ENCODE assay signal across 8 cellular contexts in genomic region chr1:117365350-117366280, GRCh38. TPM values are rescaled to one million over a fixed set of nuclear protein-coding genes. Genes with fewer than 3 reads are reported as not detected.
DNase-seq lines count a peak whose midpoint lies in the region; ATAC-seq and TF ChIP-seq lines count a peak whose summit lies in the region.

No MANE protein-coding gene starts in this region.

- peak overlapping the region; percentile 64 for H3K27ac Mint-ChIP-seq in Calu3 (ENCODE audit: unreplicated experiment)
- peak overlapping the region; percentile 94 to 99 (median 98) for H3K27ac Mint-ChIP-seq in naive thymus-derived CD8-positive, alpha-beta T cell

- H3K9ac ChIP-seq in MM.1S (ENCODE audit: low read length), result peak overlapping the region; percentile 69; the same call in 1 of the 2 replicates

- TF ChIP-seq CTCF in Calu3 (IDR thresholded peaks at IDR 0.05; ENCODE audit: unreplicated experiment) (no peak), MM.1S (IDR thresholded peaks at IDR 0.05; ENCODE audit: low read length) (no peak)

- peaks cover 34% of the 10 kb centered on the region for H3K36me3 Mint-ChIP-seq in Calu3 (ENCODE audit: insufficient read depth, unreplicated experiment)
- no peaks in the 10 kb centered on the region for H3K36me3 Mint-ChIP-seq in naive thymus-derived CD8-positive, alpha-beta T cell

- peaks cover 42% of the 10 kb centered on the region for H3K79me2 ChIP-seq in MM.1S (ENCODE audit: low read length)

- CTCF ChIA-PET in Calu3 (lab: Charles Lee), result interaction anchor here (0.7 kb wide), 1 partner anchor 305 kb away, joined by 4 read pairs; no protein-coding TSS in a partner anchor

- POLR2A ChIA-PET in naive thymus-derived CD8-positive, alpha-beta T cell (lab: Charles Lee), result interaction anchor here (0.7 to 1.1 kb wide), 2 partner anchors 24 to 596 kb away, joined by 3 to 9 read pairs; no protein-coding TSS in a partner anchor

- H3K4me3 Mint-ChIP-seq in Calu3 (ENCODE audit: low read depth, unreplicated experiment), result peak overlapping the region; percentile 89
- peak overlapping the region; percentile 87 to 97 (median 96) for H3K4me3 Mint-ChIP-seq in naive thymus-derived CD8-positive, alpha-beta T cell

- H3K9me3 Mint-ChIP-seq in Calu3 (ENCODE audit: low read depth, unreplicated experiment), result no peaks in the 10 kb centered on the region
- H3K9me3 Mint-ChIP-seq in naive thymus-derived CD8-positive, alpha-beta T cell, result no peaks in the 10 kb centered on the region

- H3K4me2 ChIP-seq in MM.1S (ENCODE audit: low read depth, low read length), result peak overlapping the region; percentile 88

- no peaks in the 10 kb centered on the region for H3K9me3 ChIP-seq in MM.1S (replicated peaks; ENCODE audit: insufficient read depth, low read length)

- intact Hi-C loops in Calu3 (cut with micrococcal nuclease; ENCODE audit: unreplicated experiment), result no loop called here

- peak overlapping the region; percentile 69; the same call in 1 of the 2 replicates for H3K27ac ChIP-seq in MM.1S (ENCODE audit: low read length)

- no TSS peak for BruUV-seq in Calu3 (replicated peaks; lab: Mats Ljungman, UMichigan)

- no peaks in the 10 kb centered on the region for H3K27me3 Mint-ChIP-seq in Calu3 (ENCODE audit: unreplicated experiment)
- no peaks in the 10 kb centered on the region for H3K27me3 Mint-ChIP-seq in naive thymus-derived CD8-positive, alpha-beta T cell

- H3K4me1 ChIP-seq in MM.1S (ENCODE audit: low read length), result 0 out of 2 replicates have a peak, but pooled peaks cover 3% of the 10 kb centered on the region

- H3K9me2 ChIP-seq in MM.1S (replicated peaks; ENCODE audit: insufficient read depth, low read length), result no peaks in the 10 kb centered on the region

- DNase-seq in Calu3, result no peak
- DNase-seq in MM.1S, result no peak
- peak; percentile 39 for DNase-seq in dedifferentiated amniotic fluid mesenchymal stem cell (ENCODE audit: extremely low spot score)
- no peak for DNase-seq in naive thymus-derived CD8-positive, alpha-beta T cell
- no peak for DNase-seq in NCI-H345 (lab: John Stamatoyannopoulos, UW)
- no peak for DNase-seq in anterior cingulate cortex (lab: John Stamatoyannopoulos, UW)
- DNase-seq in NOMO-1 treated with dmso at 0.1 percent for 144 hours (lab: John Stamatoyannopoulos, UW; ENCODE audit: unreplicated experiment), result no peak

- 0 out of 2 replicates have a peak, but pooled peaks cover 8% of the 10 kb centered on the region for H3F3A ChIP-seq in MM.1S (ENCODE audit: insufficient read depth, low read length)

- H3K4me3 ChIP-seq in MM.1S (ENCODE audit: low read length), result peak overlapping the region; percentile 62

- H3K27me3 ChIP-seq in MM.1S (replicated peaks; ENCODE audit: insufficient read depth, low read length), result no peaks in the 10 kb centered on the region

- no peaks in the 10 kb centered on the region for H3K36me3 ChIP-seq in MM.1S (replicated peaks; ENCODE audit: insufficient read depth, low read length)

- peak in 1 of 2 donors; percentile 0 for ATAC-seq in naive thymus-derived CD8-positive, alpha-beta T cell
- no peak for ATAC-seq in GM21447 (IDR thresholded peaks at IDR 0.05; ENCODE audit: unreplicated experiment)

- peak overlapping the region; percentile 53; the same call in 1 of the 2 replicates for H2AFZ ChIP-seq in MM.1S (ENCODE audit: low read length)

- peaks cover 8% of the 10 kb centered on the region for H3K4me1 Mint-ChIP-seq in Calu3 (ENCODE audit: low read depth, unreplicated experiment)
- peaks cover 33 to 74% (median 64%) of the 10 kb centered on the region in 4 donors for H3K4me1 Mint-ChIP-seq in naive thymus-derived CD8-positive, alpha-beta T cell

- no peaks in the 10 kb centered on the region for H4K20me1 ChIP-seq in MM.1S (ENCODE audit: insufficient read depth, low read length)

RNA-seq across cellular contexts. Expression of gene MAN1A2, which starts 1.6 kb away (rescaled TPM):
- 26.6 and 28.2 TPM in 2 replicates for total RNA-seq in Calu3 (2022)
- 10 to 100 TPM; 60.3 to 62.0 TPM for total RNA-seq in naive thymus-derived CD8-positive, alpha-beta T cell
- polyA plus RNA-seq in naive thymus-derived CD8-positive, alpha-beta T cell, result 10 to 100 TPM; 13.6 to 21.9 (median 21.6) TPM
